30 cellular contexts compared by ENCODE assay signal in genomic region chr6:161405418-161405817, GRCh38.
"Had no signal": no experiment of that assay in that cellular context is flagged by ENCODE, and none has a peak within 500 bp of the region (broad histone marks: within the 10 kb centered on the region; RNA-seq: fewer than 3 reads in every experiment).

No MANE protein-coding gene starts in this region.

- H3K36me3 ChIP-seq: ascending aorta, cardiac muscle cell had no signal

- H3K4me1 ChIP-seq: ascending aorta had no signal

- ATAC-seq: activated CD4-positive, alpha-beta T cell treated with anti-CD3 and anti-CD28 coated beads for 36 hours; activated CD4-positive, CD25-positive, alpha-beta regulatory T cell treated with anti-CD3 and anti-CD28 coated beads, Interleukin-2, amount 50 U/mL, for 24 hours; activated CD8-positive, alpha-beta memory T cell treated with anti-CD3 and anti-CD28 coated beads, Interleukin-2, amount 10 ng/mL, durations not matched to agents 7 days and 5 days; activated CD8-positive, alpha-beta T cell treated with anti-CD3 and anti-CD28 coated beads, Interleukin-2, amount 10 ng/mL, durations not matched to agents 7 days and 5 days; activated naive CD8-positive, alpha-beta T cell treated with anti-CD3 and anti-CD28 coated beads, Interleukin-2, amount 50 U/mL, for 24 hours had no signal

- H3K27ac ChIP-seq: ascending aorta, cardiac muscle cell, VCaP had no signal

- DNase-seq: activated CD4-positive, alpha-beta memory T cell treated with anti-CD3 and anti-CD28 coated beads, Interleukin-2, amount 10 ng/mL, durations not matched to agents 7 days and 5 days; activated CD4-positive, alpha-beta T cell treated with anti-CD3 and anti-CD28 coated beads for 1 hour; activated CD4-positive, alpha-beta T cell treated with anti-CD3 and anti-CD28 coated beads for 36 hours; activated CD4-positive, alpha-beta T cell treated with anti-CD3 and anti-CD28 coated beads for 48 hours; activated CD4-positive, alpha-beta T cell treated with anti-CD3 and anti-CD28 coated beads, Interleukin-2, amount 10 ng/mL, durations not matched to agents 7 days and 5 days; activated CD4-positive, alpha-beta T cell treated with anti-CD3 and anti-CD28 coated beads, Interleukin-2, amount 50 U/mL, for 48 hours; activated CD4-positive, CD25-positive, alpha-beta regulatory T cell; activated CD8-positive, alpha-beta memory T cell treated with anti-CD3 and anti-CD28 coated beads for 24 hours; activated CD8-positive, alpha-beta memory T cell treated with anti-CD3 and anti-CD28 coated beads, Interleukin-2, amount 10 ng/mL, durations not matched to agents 7 days and 5 days; activated CD8-positive, alpha-beta memory T cell treated with anti-CD3 and anti-CD28 coated beads, Interleukin-2, amount 50 U/mL, for 48 hours; activated CD8-positive, alpha-beta T cell treated with anti-CD3 and anti-CD28 coated beads, Interleukin-2, amount 10 ng/mL, durations not matched to agents 7 days and 5 days; activated effector memory CD4-positive, alpha-beta T cell treated with Interleukin-2 at 50 U/mL for 16 hours; activated gamma-delta T cell; activated naive CD4-positive, alpha-beta T cell treated with anti-CD3 and anti-CD28 coated beads, Interleukin-2, amount 10 ng/mL, durations not matched to agents 7 days and 5 days; activated naive CD4-positive, alpha-beta T cell treated with Interleukin-2 at 50 U/mL for 16 hours; activated naive CD8-positive, alpha-beta T cell treated with anti-CD3 and anti-CD28 coated beads, Interleukin-2, amount 10 ng/mL, durations not matched to agents 7 days and 5 days; activated naive CD8-positive, alpha-beta T cell treated with anti-CD3 and anti-CD28 coated beads, Interleukin-2, amount 50 U/mL, for 24 hours; activated T-cell treated with anti-CD3 and anti-CD28 coated beads, Interleukin-2, amount 50 U/mL, for 24 hours; activated T-cell treated with anti-CD3 and anti-CD28 coated beads, Interleukin-2, amount 50 U/mL, for 48 hours; amygdala; anterior cingulate cortex; caudate nucleus; cerebellar nuclear complex; T-helper 1 cell; T-helper 2 cell; T-helper 9 cell had no signal

- H3K4me3 ChIP-seq: ascending aorta, cardiac muscle cell had no signal

- H3K27me3 ChIP-seq: ascending aorta, cardiac muscle cell had no signal
